ENCODE assay signal across 18 cellular contexts in the genomic region with DNA sequence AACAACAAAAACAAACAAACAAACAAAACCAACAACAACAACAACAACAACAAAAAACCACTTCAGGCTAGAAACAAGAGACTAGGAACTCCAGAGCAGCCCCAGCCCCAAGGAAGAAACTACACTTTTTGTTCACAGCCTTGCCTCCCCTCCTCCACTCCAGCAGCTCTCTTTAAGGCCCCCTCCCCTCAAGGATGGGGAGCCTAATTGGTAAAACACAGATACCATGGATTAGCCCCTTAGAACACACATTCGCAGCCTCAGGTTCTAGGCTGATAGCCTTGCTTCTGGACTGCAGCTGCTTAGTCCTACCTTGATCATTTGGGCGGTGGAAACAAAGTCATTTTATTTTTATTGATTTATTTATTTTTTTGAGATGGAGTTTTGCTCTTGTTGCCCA. TPM values are rescaled to one million over a fixed set of nuclear protein-coding genes. Genes with fewer than 3 reads are reported as not detected.
DNase-seq lines count a peak whose midpoint lies in the region; ATAC-seq, FAIRE-seq and TF ChIP-seq lines count a peak whose summit lies in the region.
"Had no signal": no experiment of that assay in that cellular context is flagged by ENCODE, and none has a peak within 500 bp of the region (broad histone marks: within the 10 kb centered on the region; RNA-seq: fewer than 3 reads in every experiment).

No MANE protein-coding gene starts in this region.

- peak overlapping the region in 7 of 10 donors; percentile 10 to 59 (median 24) for H3K4me3 Mint-ChIP-seq in naive thymus-derived CD8-positive, alpha-beta T cell

- H3K9me3 Mint-ChIP-seq in naive thymus-derived CD8-positive, alpha-beta T cell = no peaks in the 10 kb centered on the region
- H3K9me3 Mint-ChIP-seq: immature natural killer cell had no signal

- no peak for ATAC-seq in naive thymus-derived CD8-positive, alpha-beta T cell
- ATAC-seq in GM19324 (IDR thresholded peaks at IDR 0.05; ENCODE audit: low FRiP score, unreplicated experiment) = no peak

- H3K27me3 Mint-ChIP-seq in naive thymus-derived CD8-positive, alpha-beta T cell = no peaks in the 10 kb centered on the region

- no peak overlapping the region for H3K4me3 ChIP-seq in right atrium auricular region
- no peak overlapping the region for H3K4me3 ChIP-seq in adipocyte (ENCODE audit: low read length)
- H3K4me3 ChIP-seq in vagina = no peak overlapping the region

- H3K9me3 ChIP-seq in right atrium auricular region (no peaks in the 10 kb centered on the region), adipocyte (ENCODE audit: control insufficient read depth, low read length) (no peaks in the 10 kb centered on the region), vagina (no peaks in the 10 kb centered on the region)

- H3K27me3 ChIP-seq in right atrium auricular region (no peaks in the 10 kb centered on the region), adipocyte (replicated peaks; ENCODE audit: control insufficient read depth, insufficient read depth, low read length) (no peaks in the 10 kb centered on the region), vagina (no peaks in the 10 kb centered on the region)

- H3K36me3 ChIP-seq in right atrium auricular region (peaks cover 50% of the 10 kb centered on the region), adipocyte (ENCODE audit: control insufficient read depth, insufficient read depth, low read length, severe bottlenecking) (peaks cover 39% of the 10 kb centered on the region), vagina (peaks cover 3 to 43% of the 10 kb centered on the region in 2 donors)

- intact Hi-C loops in cardiac septum (cut with DNase I) = loop anchor here (2.0 kb wide), 2 partner anchors 28 to 66 kb away; no protein-coding TSS in a partner anchor
- intact Hi-C loops in vagina (cut with DNase I) = loop anchor here (5.0 to 10.0 kb wide), 2 partner anchors 56 to 67 kb away; a partner anchor contains a TSS

- DNase-seq in right atrium auricular region (ENCODE audit: low spot score) (no peak), cardiac septum (ENCODE audit: low spot score) (no peak), adipocyte (ENCODE audit: low read depth) (no peak), vagina (ENCODE audit: extremely low spot score in 2 of 2) (no peak), GM19239 (ENCODE audit: insufficient read length, low spot score) (no peak), epidermal melanocyte (ENCODE audit: insufficient read length, low spot score) (no peak)
- no peak for DNase-seq in naive thymus-derived CD8-positive, alpha-beta T cell
- DNase-seq: AML-193; aorta; DMS 273 treated with DMSO at 0.1 percent for 48 hours; erythroblast; HCEC 1CT; immature natural killer cell; Kasumi-1; NCI-H1105 treated with DMSO at 0.1 percent for 48 hours; NCI-H2171; stimulated activated CD4-positive, alpha-beta T cell treated with anti-CD3 and anti-CD28 coated beads, Interleukin-1b, Interleukin-23, amount 100 ng/mL, for 48 hours had no signal

- TF ChIP-seq CTCF in right atrium auricular region (IDR thresholded peaks at IDR 0.05) (no peak), vagina (IDR thresholded peaks at IDR 0.05) (no peak)

- H3K27ac ChIP-seq in right atrium auricular region = peak overlapping the region; percentile 65 to 72
- H3K27ac ChIP-seq in vagina = peak overlapping the region; percentile 73

- peak overlapping the region in 8 of 10 donors; percentile 62 to 88 (median 82) for H3K27ac Mint-ChIP-seq in naive thymus-derived CD8-positive, alpha-beta T cell

- H3K4me1 Mint-ChIP-seq in naive thymus-derived CD8-positive, alpha-beta T cell = peaks cover 30 to 71% (median 62%) of the 10 kb centered on the region in 4 donors

- POLR2A ChIA-PET in naive thymus-derived CD8-positive, alpha-beta T cell (lab: Charles Lee) = interaction anchor here (0.7 to 2.3 kb wide), 5 partner anchors 12 to 47 kb away, joined by 3 to 5 read pairs (median 4); a partner anchor contains a TSS

- peak overlapping the region; percentile 25 for H3K9ac ChIP-seq in adipocyte (ENCODE audit: low read length)

- FAIRE-seq in GM19239 (lab: Jason Lieb, UNC) = no peak

- H3K4me1 ChIP-seq in right atrium auricular region (peaks cover 0 to 82% of the 10 kb centered on the region in 2 donors), adipocyte (ENCODE audit: control insufficient read depth, insufficient read depth, low read length) (peaks cover 54% of the 10 kb centered on the region), vagina (peaks cover 80% of the 10 kb centered on the region)

- TF ChIP-seq POLR2A in vagina (IDR thresholded peaks at IDR 0.05) = no peak

- peaks cover 0 to 45% (median 0%) of the 10 kb centered on the region in 3 donors for H3K36me3 Mint-ChIP-seq in naive thymus-derived CD8-positive, alpha-beta T cell

RNA-seq across cellular contexts. Expression of a gene that starts 11.9 kb away (rescaled TPM):
- total RNA-seq in right atrium auricular region (1 to 10 TPM; 1.3 to 2.6 TPM), cardiac septum (3.5 TPM), vagina (5.2 TPM)
- 10 to 100 TPM; 13.4 to 16.8 TPM for total RNA-seq in naive thymus-derived CD8-positive, alpha-beta T cell
- under 1 TPM; 0.11 to 0.80 (median 0.13) TPM for polyA plus RNA-seq in naive thymus-derived CD8-positive, alpha-beta T cell

RNA-seq across cellular contexts. Expression of a gene that starts 16.1 kb away (rescaled TPM):
- 100 to 1,000 TPM in 1 of 2 donors, 10 to 100 TPM in 1; 67.6 to 105 TPM for total RNA-seq in right atrium auricular region
- total RNA-seq in cardiac septum = 89.2 TPM
- 100 to 1,000 TPM; 258 to 262 TPM for total RNA-seq in naive thymus-derived CD8-positive, alpha-beta T cell
- polyA plus RNA-seq in naive thymus-derived CD8-positive, alpha-beta T cell = 10 to 100 TPM; 51.4 to 81.2 (median 71.5) TPM
- total RNA-seq in vagina = 108 TPM

RNA-seq across cellular contexts. Expression of a gene that starts 47.8 kb away (rescaled TPM):
- total RNA-seq in right atrium auricular region (10 to 100 TPM; 20.0 to 23.2 TPM), cardiac septum (47.7 TPM), vagina (17.9 TPM)
- 10 to 100 TPM; 18.9 to 29.0 TPM for total RNA-seq in naive thymus-derived CD8-positive, alpha-beta T cell
- polyA plus RNA-seq in naive thymus-derived CD8-positive, alpha-beta T cell = 10 to 100 TPM; 25.5 to 31.0 (median 28.3) TPM

RNA-seq across cellular contexts. Expression of a gene that starts 58.0 kb away (rescaled TPM):
- 1 to 10 TPM; 1.9 to 3.6 TPM for total RNA-seq in right atrium auricular region
- 1.6 TPM for total RNA-seq in cardiac septum
- 1 to 10 TPM; 2.9 to 4.0 TPM for total RNA-seq in naive thymus-derived CD8-positive, alpha-beta T cell
- 1 to 10 TPM; 1.4 to 4.2 (median 1.8) TPM for polyA plus RNA-seq in naive thymus-derived CD8-positive, alpha-beta T cell
- 9.3 TPM for total RNA-seq in vagina

RNA-seq across cellular contexts. Expression of a gene that starts 58.5 kb away (rescaled TPM):
- total RNA-seq in right atrium auricular region (1 to 10 TPM; 1.5 to 8.5 TPM), cardiac septum (13.3 TPM), vagina (10.8 TPM)
- 10 to 100 TPM; 14.6 to 17.6 TPM for total RNA-seq in naive thymus-derived CD8-positive, alpha-beta T cell
- 10 to 100 TPM; 12.9 to 21.7 (median 18.7) TPM for polyA plus RNA-seq in naive thymus-derived CD8-positive, alpha-beta T cell
